1 cellular context compared by ENCODE assay signal in the genomic region with DNA sequence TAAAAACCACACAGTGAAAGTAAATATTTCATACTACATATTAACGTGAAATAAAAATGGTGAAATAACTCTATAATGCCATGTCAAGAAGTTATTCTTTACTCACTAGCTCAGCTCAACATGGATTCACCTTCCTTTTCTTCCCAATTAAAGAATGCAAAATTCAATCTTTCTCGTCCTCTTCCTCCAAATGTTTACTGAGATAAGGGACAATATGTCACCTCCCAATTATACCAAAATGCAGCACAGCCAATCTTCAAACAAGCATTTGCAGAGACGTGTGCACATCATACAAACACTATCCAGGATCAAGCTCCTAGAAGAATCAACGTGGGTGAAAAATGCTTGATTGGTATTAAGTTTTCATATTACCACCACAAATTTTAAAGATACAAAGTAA.
TF ChIP-seq lines count a peak whose summit lies in the region.

No MANE protein-coding gene starts in this region.

TF ChIP-seq in HepG2, 621 proteins besides CTCF, POLR2A, EP300 and RAD21 (continued from another document):
- TF ChIP-seq, protein P1, sequence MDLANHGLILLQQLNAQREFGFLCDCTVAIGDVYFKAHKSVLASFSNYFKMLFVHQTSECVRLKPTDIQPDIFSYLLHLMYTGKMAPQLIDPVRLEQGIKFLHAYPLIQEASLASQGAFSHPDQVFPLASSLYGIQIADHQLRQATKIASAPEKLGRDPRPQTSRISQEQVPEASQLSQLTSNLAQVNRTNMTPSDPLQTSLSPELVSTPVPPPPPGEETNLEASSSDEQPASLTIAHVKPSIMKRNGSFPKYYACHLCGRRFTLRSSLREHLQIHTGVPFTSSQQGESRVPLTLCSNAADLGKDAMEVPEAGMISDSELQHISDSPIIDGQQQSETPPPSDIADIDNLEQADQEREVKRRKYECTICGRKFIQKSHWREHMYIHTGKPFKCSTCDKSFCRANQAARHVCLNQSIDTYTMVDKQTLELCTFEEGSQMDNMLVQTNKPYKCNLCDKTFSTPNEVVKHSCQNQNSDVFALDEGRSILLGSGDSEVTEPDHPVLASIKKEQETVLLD (CRISPR knock-in tag; IDR thresholded peaks at IDR 0.05; ENCODE audit: low read depth): no peak
- TF ChIP-seq GPN1 (CRISPR knock-in tag; IDR thresholded peaks at IDR 0.05; ENCODE audit: borderline replicate concordance) (no peak), ZNF446 (CRISPR knock-in tag; IDR thresholded peaks at IDR 0.05) (no peak), ZBTB8A (CRISPR knock-in tag; IDR thresholded peaks at IDR 0.05; ENCODE audit: borderline replicate concordance, low read depth) (no peak), ZSCAN9 (CRISPR knock-in tag; IDR thresholded peaks at IDR 0.05; ENCODE audit: borderline replicate concordance) (no peak), DPF2 (CRISPR knock-in tag; IDR thresholded peaks at IDR 0.05; ENCODE audit: borderline replicate concordance, low read depth) (no peak), ZNF326 (CRISPR knock-in tag; IDR thresholded peaks at IDR 0.05; ENCODE audit: borderline replicate concordance) (no peak)
